ENCODE assay signal across 15 cellular contexts in genomic region chr11:75954039-75954438, GRCh38.
"Had no signal": no experiment of that assay in that cellular context is flagged by ENCODE, and none has a peak within 500 bp of the region (broad histone marks: within the 10 kb centered on the region; RNA-seq: fewer than 3 reads in every experiment).

No MANE protein-coding gene starts in this region.

- H2AFZ ChIP-seq: neural progenitor cell had no signal

- H3K4me1 ChIP-seq: neural progenitor cell, right lobe of liver had no signal

- H3K9me3 ChIP-seq: ovary, right lobe of liver had no signal

- H3K9ac ChIP-seq: neural progenitor cell had no signal

- H3K27ac ChIP-seq: left ventricle myocardium inferior, neural progenitor cell, ovary, right lobe of liver had no signal

- H3K36me3 ChIP-seq: left ventricle myocardium inferior, neural progenitor cell, ovary, right lobe of liver had no signal

- H3K4me2 ChIP-seq: neural progenitor cell had no signal

- H3K27me3 ChIP-seq: neural progenitor cell, ovary, right lobe of liver had no signal

- DNase-seq: activated CD4-positive, alpha-beta T cell treated with anti-CD3 and anti-CD28 coated beads, Interleukin-2, amount 10 ng/mL, durations not matched to agents 24 days and 14 days; activated CD8-positive, alpha-beta T cell treated with anti-CD3 and anti-CD28 coated beads for 36 hours; activated naive CD4-positive, alpha-beta T cell treated with anti-CD3 and anti-CD28 coated beads, Interleukin-2, amount 10 ng/mL, durations not matched to agents 7 days and 5 days; activated naive CD8-positive, alpha-beta T cell treated with anti-CD3 and anti-CD28 coated beads, Interleukin-2, amount 50 U/mL, for 24 hours; activated T-cell treated with anti-CD3 and anti-CD28 coated beads, Interleukin-2, amount 50 U/mL, for 1 hour; anterior cingulate cortex; caudate nucleus; endodermal cell; head of caudate nucleus; left ventricle myocardium inferior; naive B cell; ovary; right lobe of liver; stimulated activated CD4-positive, alpha-beta T cell treated with anti-CD3 and anti-CD28 coated beads, Interleukin-4, amount 100 ng/mL, for 24 hours had no signal

- H3K4me3 ChIP-seq: left ventricle myocardium inferior, neural progenitor cell, ovary, right lobe of liver had no signal
